Comparison of ENCODE assay signal across 15 cellular contexts in the genomic region with DNA sequence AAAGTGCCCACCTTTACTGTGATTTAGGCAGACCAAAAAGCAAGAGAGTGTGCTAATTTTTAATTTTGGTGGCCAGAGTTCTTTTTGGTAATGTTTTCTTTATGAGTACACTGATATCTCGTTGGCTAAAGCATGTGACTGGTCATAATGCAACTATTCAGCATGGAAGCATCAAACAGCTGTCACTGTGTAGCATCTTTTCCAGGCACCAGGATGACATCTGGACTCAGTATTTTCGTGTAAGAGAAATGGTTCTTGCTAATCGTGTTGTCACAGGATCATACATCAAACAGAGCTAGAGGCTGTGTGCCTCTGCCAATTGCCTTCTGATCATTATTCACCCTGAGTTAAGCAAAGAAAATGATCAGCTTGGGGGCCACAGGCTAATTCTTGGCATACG.
DNase-seq lines count a peak whose midpoint lies in the region; ATAC-seq and TF ChIP-seq lines count a peak whose summit lies in the region.
"Had no signal": no experiment of that assay in that cellular context is flagged by ENCODE, and none has a peak within 500 bp of the region (broad histone marks: within the 10 kb centered on the region; RNA-seq: fewer than 3 reads in every experiment).

No MANE protein-coding gene starts in this region.

- no peak overlapping the region for H3K18ac ChIP-seq in mesenchymal stem cell (ENCODE audit: low read depth in 1 of 2, low read length in 2 of 2)

- H3K23ac ChIP-seq in mesenchymal stem cell (ENCODE audit: low read length in 2 of 2) = no peak overlapping the region

- H3K9me3 ChIP-seq in mesenchymal stem cell (ENCODE audit: control insufficient read depth, low read length) = no peaks in the 10 kb centered on the region
- H3K9me3 ChIP-seq: colonic mucosa had no signal

- no peak overlapping the region for H3K9ac ChIP-seq in mesenchymal stem cell (ENCODE audit: low read length)

- no peak overlapping the region for H2AK5ac ChIP-seq in mesenchymal stem cell (ENCODE audit: low read length, severe bottlenecking)

- H3K27me3 Mint-ChIP-seq in chondrocyte (ENCODE audit: low read depth) = no peaks in the 10 kb centered on the region

- H2AFZ ChIP-seq in mesenchymal stem cell (ENCODE audit: low read depth, low read length) = no peak overlapping the region

- no peak overlapping the region for H2BK12ac ChIP-seq in mesenchymal stem cell (ENCODE audit: low read length in 2 of 2)

- no peaks in the 10 kb centered on the region for H3K36me3 ChIP-seq in mesenchymal stem cell (ENCODE audit: control insufficient read depth in 1 of 2, insufficient read depth in 2 of 2, low read depth in 1 of 2, low read length in 2 of 2)
- H3K36me3 ChIP-seq: colonic mucosa had no signal

- TF ChIP-seq CTCF in chondrocyte (IDR thresholded peaks at IDR 0.05) = no peak

- H3K27ac ChIP-seq in mesenchymal stem cell (ENCODE audit: low read length, poor library complexity, severe bottlenecking) = no peak overlapping the region
- H3K27ac ChIP-seq: colonic mucosa had no signal

- no peak overlapping the region for H2BK15ac ChIP-seq in mesenchymal stem cell (ENCODE audit: low read depth, poor library complexity, severe bottlenecking)

- no peak overlapping the region for H2BK120ac ChIP-seq in mesenchymal stem cell (ENCODE audit: low read depth, low read length)

- H3K36me3 Mint-ChIP-seq in chondrocyte (ENCODE audit: low read depth) = peaks cover 1% of the 10 kb centered on the region

- no peak for ATAC-seq in HG03342 (IDR thresholded peaks at IDR 0.05; ENCODE audit: unreplicated experiment)

- H3K27me3 ChIP-seq in mesenchymal stem cell (ENCODE audit: control insufficient read depth in 1 of 2, insufficient read depth in 1 of 2, low read length in 2 of 2) = no peaks in the 10 kb centered on the region
- H3K27me3 ChIP-seq: colonic mucosa had no signal

- H3K4ac ChIP-seq in mesenchymal stem cell (ENCODE audit: low read depth in 1 of 2, low read length in 2 of 2) = no peak overlapping the region

- no peak overlapping the region for H3K4me3 ChIP-seq in mesenchymal stem cell (ENCODE audit: insufficient read depth in 1 of 2, low read depth in 1 of 2, low read length in 2 of 2)
- H3K4me3 ChIP-seq: colonic mucosa had no signal

- 53% methylated on average over 4 of the region's 4 CpGs for WGBS in mesenchymal stem cell

- peak overlapping the region; percentile 39 for H4K91ac ChIP-seq in mesenchymal stem cell (ENCODE audit: low read length)

- H4K8ac ChIP-seq in mesenchymal stem cell (ENCODE audit: low read length) = no peak overlapping the region

- H3K14ac ChIP-seq in mesenchymal stem cell (ENCODE audit: low read length in 2 of 2) = no peak overlapping the region

- peaks cover 5% of the 10 kb centered on the region for H3K4me1 ChIP-seq in mesenchymal stem cell (ENCODE audit: control insufficient read depth, insufficient read depth, low read depth, low read length)
- H3K4me1 ChIP-seq: colonic mucosa had no signal

- peaks cover 45% of the 10 kb centered on the region for H3K4me1 Mint-ChIP-seq in chondrocyte (ENCODE audit: low read depth)

- H3K4me2 ChIP-seq in mesenchymal stem cell (ENCODE audit: low read length, poor library complexity, severe bottlenecking) = no peak overlapping the region

- H3K9me3 Mint-ChIP-seq in chondrocyte (ENCODE audit: low read depth) = no peaks in the 10 kb centered on the region

- no peak overlapping the region for H3K27ac Mint-ChIP-seq in chondrocyte (ENCODE audit: unreplicated experiment)

- H2BK5ac ChIP-seq in mesenchymal stem cell (ENCODE audit: low read depth, low read length, poor library complexity, severe bottlenecking) = no peak overlapping the region

- peaks cover 9% of the 10 kb centered on the region for H3K79me1 ChIP-seq in mesenchymal stem cell (replicated peaks; ENCODE audit: low read length, poor library complexity, severe bottlenecking)

- H3K4me3 Mint-ChIP-seq in chondrocyte (ENCODE audit: unreplicated experiment) = no peak overlapping the region

- DNase-seq in EH (ENCODE audit: low read depth) (peak; percentile 72), NCI-H2081 (lab: John Stamatoyannopoulos, UW) (peak; percentile 40 to 55), amniotic epithelial cell (ENCODE audit: low read depth) (peak; percentile 30), mesenchymal stem cell (peak; percentile 27), hypothalamus (lab: John Stamatoyannopoulos, UW) (no peak), chondrocyte (ENCODE audit: low spot score) (no peak)
- DNase-seq in stimulated activated CD4-positive, alpha-beta T cell treated with anti-CD3 and anti-CD28 coated beads, Interleukin-12 subunit alpha, Interleukin-12 subunit beta, amount 100 ng/mL, for 4 hours = no peak
- DNase-seq: activated CD4-positive, CD25-positive, alpha-beta regulatory T cell; activated effector memory CD4-positive, alpha-beta T cell treated with Interleukin-2 at 50 U/mL for 16 hours; colonic mucosa; MM.1S; retina; SHP77; T-helper 2 cell had no signal

Comparison
In these comparisons a context has a peak if more than half of its experiments do, and no peak if none do; other contexts are left out.
1. DNase-seq: peak in EH (single experiment), NCI-H2081 (2 of 2), amniotic epithelial cell (single experiment) and mesenchymal stem cell (single experiment); none in hypothalamus (0 of 51), chondrocyte (single experiment) and stimulated activated CD4-positive, alpha-beta T cell treated with anti-CD3 and anti-CD28 coated beads, Interleukin-12 subunit alpha, Interleukin-12 subunit beta, amount 100 ng/mL, for 4 hours (single experiment).